Comparison of ENCODE assay signal across 8 cellular contexts in the genomic region with DNA sequence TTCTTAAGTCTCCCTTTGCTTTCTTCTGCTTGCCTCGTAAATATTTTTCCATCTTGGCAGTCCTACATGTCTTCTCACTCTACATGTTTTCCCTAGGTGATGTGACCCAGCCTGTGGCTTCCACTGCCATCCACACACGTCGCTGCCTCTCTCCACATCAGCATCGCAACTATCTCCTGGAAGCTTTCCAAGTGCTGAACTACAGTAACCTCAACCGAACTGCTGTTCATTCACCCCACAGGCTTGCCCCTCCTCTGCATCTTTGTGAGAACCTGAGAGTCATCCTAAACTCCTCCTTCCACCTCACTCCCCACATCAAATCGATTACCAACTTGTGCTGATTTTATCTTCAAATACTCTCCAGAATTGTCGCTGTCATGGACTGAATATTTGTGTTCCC. TPM values are rescaled to one million over a fixed set of nuclear protein-coding genes. Genes with fewer than 3 reads are reported as not detected.
DNase-seq lines count a peak whose midpoint lies in the region; ATAC-seq and TF ChIP-seq lines count a peak whose summit lies in the region.

No MANE protein-coding gene starts in this region.

- no peak overlapping the region for H3K27ac ChIP-seq in GM23338 (ENCODE audit: low read depth)

- peak; percentile 11 for DNase-seq in Ammon's horn (ENCODE audit: low spot score)
- peak; percentile 6 for DNase-seq in NCI-H2107 (lab: John Stamatoyannopoulos, UW)
- peak; percentile 49 for DNase-seq in activated T-cell treated with anti-CD3 and anti-CD28 coated beads, Interleukin-2, amount 50 U/mL, for 1 hour
- DNase-seq in iris pigment epithelial cell (ENCODE audit: low read depth) = peak; percentile 63
- DNase-seq in GM23338 (ENCODE audit: low spot score) = no peak

- no peak for ATAC-seq in HG02759 (IDR thresholded peaks at IDR 0.05; ENCODE audit: unreplicated experiment)
- ATAC-seq in HG03196 (IDR thresholded peaks at IDR 0.05; ENCODE audit: unreplicated experiment) = no peak
- ATAC-seq in GM23338 = no peak
- no peak for ATAC-seq in HG03135 (IDR thresholded peaks at IDR 0.05; ENCODE audit: unreplicated experiment)

- no peaks in the 10 kb centered on the region for H3K9me2 ChIP-seq in GM23338 (ENCODE audit: insufficient read depth)

- no peak for TF ChIP-seq CTCF in GM23338 (conservative IDR thresholded peaks at IDR 0.05; ENCODE audit: low read depth in 2 of 2)

- H3K4me3 Mint-ChIP-seq in GM23338 = no peak overlapping the region

- no peaks in the 10 kb centered on the region for H3K4me1 ChIP-seq in GM23338 (ENCODE audit: insufficient read depth)

- H3F3A ChIP-seq in GM23338 (replicated peaks; ENCODE audit: low read depth) = no peaks in the 10 kb centered on the region

- H3K4me3 ChIP-seq in GM23338 = no peak overlapping the region

- no peaks in the 10 kb centered on the region for H3K36me3 Mint-ChIP-seq in GM23338 (ENCODE audit: low read depth)

- H2AFZ ChIP-seq in GM23338 = no peak overlapping the region

- no peaks in the 10 kb centered on the region for H3K27me3 Mint-ChIP-seq in GM23338 (ENCODE audit: insufficient read depth, low read depth, poor library complexity)

- H3K4me2 ChIP-seq in GM23338 = no peak overlapping the region

- H3K27ac Mint-ChIP-seq in GM23338 = no peak overlapping the region

- no peaks in the 10 kb centered on the region for H3K27me3 ChIP-seq in GM23338 (ENCODE audit: insufficient read depth)

- H3K79me2 ChIP-seq in GM23338 (replicated peaks; ENCODE audit: insufficient read depth) = no peaks in the 10 kb centered on the region

- H4K20me1 ChIP-seq in GM23338 (replicated peaks; ENCODE audit: insufficient read depth) = no peaks in the 10 kb centered on the region

- no peaks in the 10 kb centered on the region for H3K36me3 ChIP-seq in GM23338 (ENCODE audit: insufficient read depth)

- H3K4me1 Mint-ChIP-seq in GM23338 = peaks cover 10% of the 10 kb centered on the region

- no peaks in the 10 kb centered on the region for H3K9me3 Mint-ChIP-seq in GM23338

TF ChIP-seq in GM23338, 12 proteins besides CTCF, POLR2A, EP300 and RAD21:
- TF ChIP-seq REST (IDR thresholded peaks at IDR 0.05; ENCODE audit: unreplicated experiment) (no peak), CREB1 (CRISPR knock-in tag; IDR thresholded peaks at IDR 0.05; ENCODE audit: low read depth) (no peak), ZNF114 (CRISPR knock-in tag; IDR thresholded peaks at IDR 0.05) (no peak), NANOG (IDR thresholded peaks at IDR 0.05; ENCODE audit: borderline replicate concordance) (no peak), POLR2AphosphoS5 (IDR thresholded peaks at IDR 0.05; ENCODE audit: low read depth) (no peak), ZNF331 (CRISPR knock-in tag; IDR thresholded peaks at IDR 0.05; ENCODE audit: low read depth) (no peak)
- TF ChIP-seq, protein P1, sequence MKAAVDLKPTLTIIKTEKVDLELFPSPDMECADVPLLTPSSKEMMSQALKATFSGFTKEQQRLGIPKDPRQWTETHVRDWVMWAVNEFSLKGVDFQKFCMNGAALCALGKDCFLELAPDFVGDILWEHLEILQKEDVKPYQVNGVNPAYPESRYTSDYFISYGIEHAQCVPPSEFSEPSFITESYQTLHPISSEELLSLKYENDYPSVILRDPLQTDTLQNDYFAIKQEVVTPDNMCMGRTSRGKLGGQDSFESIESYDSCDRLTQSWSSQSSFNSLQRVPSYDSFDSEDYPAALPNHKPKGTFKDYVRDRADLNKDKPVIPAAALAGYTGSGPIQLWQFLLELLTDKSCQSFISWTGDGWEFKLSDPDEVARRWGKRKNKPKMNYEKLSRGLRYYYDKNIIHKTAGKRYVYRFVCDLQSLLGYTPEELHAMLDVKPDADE (IDR thresholded peaks at IDR 0.05) = no peak

RNA-seq across cellular contexts. Expression of gene USPL1, which starts 41.2 kb away (rescaled TPM):
- 17.9 and 24.1 TPM in 2 replicates for total RNA-seq in GM23338 (2014; rRNA removed; shearing (Covaris generic))
- 9.4 and 12.4 TPM in 2 replicates for polyA plus RNA-seq in GM23338 (2016; fragmentation: Nextera tagmentation; extraction: Ambion mirVana)
